Comparison of ENCODE assay signal across 27 cellular contexts in the genomic region with DNA sequence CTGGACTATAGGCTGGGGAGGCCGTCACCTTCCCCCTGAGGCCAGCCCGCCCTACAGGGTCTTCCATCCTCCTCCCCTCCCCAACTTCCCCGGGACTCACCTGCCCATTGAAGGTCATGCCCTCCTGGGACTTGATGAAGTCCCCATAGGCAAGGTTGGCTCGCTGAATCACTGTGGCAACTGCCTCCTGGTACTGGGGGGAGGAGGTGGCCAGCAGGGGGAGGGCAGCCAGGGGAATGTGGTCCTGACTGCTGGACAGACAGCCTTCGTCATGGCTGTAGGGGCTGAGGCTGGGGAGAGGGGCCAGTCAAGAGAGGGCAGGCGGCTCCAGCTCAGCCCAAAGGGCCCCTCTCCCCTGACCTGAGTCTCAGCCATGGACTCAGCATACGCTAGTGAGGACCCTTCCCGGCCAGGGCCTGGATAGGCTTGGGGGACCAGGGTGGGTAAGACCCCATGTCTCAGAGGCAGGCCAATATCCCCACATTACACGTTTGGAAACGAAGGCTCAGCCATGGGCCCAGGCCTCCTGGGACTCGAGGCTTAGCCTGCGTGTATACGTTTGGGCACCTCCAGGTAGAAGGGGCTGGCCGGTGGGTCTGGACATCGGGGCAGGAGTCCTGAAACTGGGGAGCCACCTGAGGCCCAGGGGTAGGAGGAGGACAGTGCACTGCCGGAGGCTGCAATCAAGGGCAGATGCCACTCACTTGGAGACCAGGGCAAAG.
"Had no signal": no experiment of that assay in that cellular context is flagged by ENCODE, and none has a peak within 500 bp of the region (broad histone marks: within the 10 kb centered on the region; RNA-seq: fewer than 3 reads in every experiment).

No MANE protein-coding gene starts in this region.

- H3K27ac Mint-ChIP-seq: activated CD8-positive, alpha-beta T cell treated with anti-CD3 and anti-CD28 coated beads for 36 hours; activated T-helper 1 cell treated with anti-CD3 and anti-CD28 coated beads, Interleukin-12 subunit alpha, Interleukin-12 subunit beta, Interleukin-2, Interleukin-4 antibody, amounts not matched to agents 30 ng/mL and 10 ng/mL and 1 ng/mL, durations not matched to agents 14 hours and 24 hours and 36 hours had no signal

- H3K27me3 Mint-ChIP-seq: activated CD8-positive, alpha-beta T cell treated with anti-CD3 and anti-CD28 coated beads for 36 hours had no signal

- H3K9me3 ChIP-seq: SJCRH30 had no signal

- H3K4me3 ChIP-seq: cardiac muscle cell, K562, SJCRH30, SK-N-MC had no signal

- H3K27ac ChIP-seq: cardiac muscle cell, SJCRH30, SK-N-MC, WERI-Rb-1 had no signal

- ATAC-seq: activated CD8-positive, alpha-beta T cell treated with anti-CD3 and anti-CD28 coated beads for 36 hours; activated T-cell treated with anti-CD3 and anti-CD28 coated beads, Interleukin-2, amount 50 U/mL, for 4 hours; K562 had no signal

- H3K9me3 Mint-ChIP-seq: activated CD8-positive, alpha-beta T cell treated with anti-CD3 and anti-CD28 coated beads for 36 hours; activated T-cell treated with anti-CD3 and anti-CD28 coated beads, Interleukin-2, amount 50 U/mL, for 4 hours; activated T-helper 1 cell treated with anti-CD3 and anti-CD28 coated beads, Interleukin-12 subunit alpha, Interleukin-12 subunit beta, Interleukin-2, Interleukin-4 antibody, amounts not matched to agents 30 ng/mL and 10 ng/mL and 1 ng/mL, durations not matched to agents 14 hours and 24 hours and 36 hours had no signal

- H3K27me3 ChIP-seq: cardiac muscle cell, SJCRH30 had no signal

- H3K36me3 ChIP-seq: cardiac muscle cell, SJCRH30, WERI-Rb-1 had no signal

- H3K4me1 ChIP-seq: SJCRH30 had no signal

- H3K4me3 Mint-ChIP-seq: activated CD8-positive, alpha-beta T cell treated with anti-CD3 and anti-CD28 coated beads for 36 hours; activated T-cell treated with anti-CD3 and anti-CD28 coated beads, Interleukin-2, amount 50 U/mL, for 4 hours; activated T-helper 1 cell treated with anti-CD3 and anti-CD28 coated beads, Interleukin-12 subunit alpha, Interleukin-12 subunit beta, Interleukin-2, Interleukin-4 antibody, amounts not matched to agents 30 ng/mL and 10 ng/mL and 1 ng/mL, durations not matched to agents 14 hours and 24 hours and 36 hours had no signal

- DNase-seq: activated CD4-positive, alpha-beta T cell treated with anti-CD3 and anti-CD28 coated beads for 1 hour; activated CD4-positive, alpha-beta T cell treated with anti-CD3 and anti-CD28 coated beads for 48 hours; activated CD4-positive, alpha-beta T cell treated with anti-CD3 and anti-CD28 coated beads, Interleukin-2, amount 50 U/mL, for 4 hours; activated CD4-positive, CD25-positive, alpha-beta regulatory T cell; activated CD8-positive, alpha-beta T cell treated with anti-CD3 and anti-CD28 coated beads for 36 hours; activated gamma-delta T cell treated with Interleukin-2 at 50 U/mL for 16 hours; activated naive CD4-positive, alpha-beta T cell treated with anti-CD3 and anti-CD28 coated beads, Interleukin-2, amount 50 U/mL, for 16 hours; activated T-cell treated with anti-CD3 and anti-CD28 coated beads, Interleukin-2, amount 50 U/mL, for 4 hours; amniotic stem cell; aorta; NCI-H1092 treated with DMSO at 0.1 percent for 48 hours; NCI-H1417; NCI-H146; NCI-H187; NCI-H2081; NCI-H2171 treated with DMSO at 0.1 percent for 48 hours; NCI-H2227 treated with DMSO at 0.1 percent for 48 hours; NCI-H446 treated with DMSO at 0.1 percent for 48 hours; NCI-H524; SHP77; SJCRH30; T1000; WERI-Rb-1 had no signal
